In the genomic region with DNA sequence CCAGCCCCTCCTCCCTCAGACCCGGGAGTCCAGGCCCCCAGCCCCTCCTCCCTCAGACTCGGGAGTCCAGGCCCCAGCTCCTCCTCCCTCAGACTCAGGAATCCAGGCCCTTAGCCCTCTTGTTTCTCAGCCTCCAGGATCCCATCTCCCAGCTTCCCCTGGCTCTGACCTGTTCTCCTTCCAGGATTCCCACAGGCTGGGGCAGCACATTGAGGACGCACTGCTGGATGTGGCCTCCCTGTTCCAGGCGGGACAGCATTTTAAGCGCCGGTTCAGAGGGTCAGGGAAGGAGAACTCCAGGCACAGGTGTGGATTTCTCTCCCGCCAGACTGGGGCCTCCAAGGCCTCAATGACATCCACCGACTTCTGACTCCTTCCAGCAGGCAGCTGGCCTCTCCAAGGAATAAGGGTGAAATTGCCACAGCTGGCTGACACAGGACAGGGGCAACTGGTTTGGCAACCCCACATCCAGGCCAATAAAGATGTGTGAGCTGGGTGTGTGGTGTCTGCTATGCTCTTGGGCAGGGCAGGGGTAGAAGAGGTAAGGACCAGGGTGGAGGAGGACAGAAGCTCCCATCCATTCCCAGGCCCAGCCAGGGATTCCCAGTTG, we compare ENCODE assay signal across 1 cellular context.
TF ChIP-seq lines count a peak whose summit lies in the region.

No MANE protein-coding gene starts in this region.

TF ChIP-seq in A549, 52 proteins besides CTCF, POLR2A, EP300 and RAD21:
- TF ChIP-seq ZSCAN20 (CRISPR knock-in tag; IDR thresholded peaks at IDR 0.05) (no peak), ZNF302 (CRISPR knock-in tag; IDR thresholded peaks at IDR 0.05) (no peak), TFCP2L1 (CRISPR knock-in tag; IDR thresholded peaks at IDR 0.05) (no peak), HOXB5 (CRISPR knock-in tag; IDR thresholded peaks at IDR 0.05) (no peak), PHF8 (IDR thresholded peaks at IDR 0.05; ENCODE audit: borderline replicate concordance, low read depth) (no peak), GATA3 (IDR thresholded peaks at IDR 0.05; ENCODE audit: borderline replicate concordance) (no peak)
- TF ChIP-seq, protein P1, sequence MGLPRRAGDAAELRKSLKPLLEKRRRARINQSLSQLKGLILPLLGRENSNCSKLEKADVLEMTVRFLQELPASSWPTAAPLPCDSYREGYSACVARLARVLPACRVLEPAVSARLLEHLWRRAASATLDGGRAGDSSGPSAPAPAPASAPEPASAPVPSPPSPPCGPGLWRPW (IDR thresholded peaks at IDR 0.05) = no peak
